ENCODE assay signal across 22 cellular contexts in the genomic region with DNA sequence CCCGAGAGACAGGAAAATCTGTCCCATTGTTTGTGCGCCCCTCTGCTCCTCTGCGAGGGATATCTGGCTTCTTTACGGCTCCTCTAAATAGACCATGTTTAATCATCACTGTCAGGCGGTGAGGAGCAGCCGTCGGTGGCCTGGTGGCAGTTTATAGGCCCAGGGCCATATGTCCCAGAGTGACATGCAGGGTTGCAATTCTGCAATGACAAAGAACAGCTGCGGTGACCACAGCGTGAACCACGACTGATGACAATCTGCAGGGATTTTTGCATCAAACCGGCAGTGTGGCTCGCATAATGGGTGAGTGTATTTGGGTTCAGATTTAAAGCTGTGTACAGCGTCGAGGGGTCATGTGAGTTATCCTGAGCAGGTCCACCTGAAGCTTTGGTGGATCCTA. TPM values are rescaled to one million over a fixed set of nuclear protein-coding genes. Genes with fewer than 3 reads are reported as not detected.
A peak's percentile ranks its signal among the peaks of the same experiment; 100 is the strongest.
DNase-seq lines count a peak whose midpoint lies in the region; ATAC-seq, FAIRE-seq and TF ChIP-seq lines count a peak whose summit lies in the region.
"Had no signal": no experiment of that assay in that cellular context is flagged by ENCODE, and none has a peak within 500 bp of the region (broad histone marks: within the 10 kb centered on the region; RNA-seq: fewer than 3 reads in every experiment).

No MANE protein-coding gene starts in this region.

- no peak for FAIRE-seq in pancreas (lab: Jason Lieb, UNC)
- FAIRE-seq: D721Med had no signal

- no peak; the same call in 2 of the 3 replicates for ATAC-seq in SK-N-SH treated with all-trans-retinoic acid at 6 μM for 48 hours
- no peak for ATAC-seq in pancreas
- ATAC-seq: Panc1 had no signal

- no peak overlapping the region for H3K27ac ChIP-seq in pancreas
- H3K27ac ChIP-seq: dorsolateral prefrontal cortex had no signal

- peaks cover 2% of the 10 kb centered on the region for H3K4me1 Mint-ChIP-seq in glutamatergic neuron (ENCODE audit: low read depth, unreplicated experiment)
- H3K4me1 Mint-ChIP-seq: memory B cell had no signal

- H3K4me3 ChIP-seq in pancreas = no peak overlapping the region
- H3K4me3 ChIP-seq: dorsolateral prefrontal cortex, smooth muscle cell had no signal

- H3K27me3 ChIP-seq in pancreas = no peaks in the 10 kb centered on the region

- H3K36me3 ChIP-seq in pancreas = no peaks in the 10 kb centered on the region

- peak overlapping the region; percentile 92 for H3K27ac Mint-ChIP-seq in glutamatergic neuron (ENCODE audit: unreplicated experiment)
- H3K27ac Mint-ChIP-seq: memory B cell had no signal

- WGBS in pancreas, 2 donors = 60 to 66% methylated on average over 14 of the region's 14 CpGs

- peaks cover 3% of the 10 kb centered on the region for H3K27me3 Mint-ChIP-seq in glutamatergic neuron (ENCODE audit: unreplicated experiment)
- H3K27me3 Mint-ChIP-seq: activated naive CD8-positive, alpha-beta T cell treated with anti-CD3 and anti-CD28 coated beads, Interleukin-2, amount 10 ng/mL, durations not matched to agents 7 days and 5 days; central memory CD8-positive, alpha-beta T cell had no signal

- TF ChIP-seq CTCF in glutamatergic neuron (IDR thresholded peaks at IDR 0.05; ENCODE audit: partially characterized antibody, unreplicated experiment) (no peak), pancreas (IDR thresholded peaks at IDR 0.05) (no peak)

- peak overlapping the region; percentile 45 for H3K4me3 Mint-ChIP-seq in glutamatergic neuron (ENCODE audit: unreplicated experiment)
- H3K4me3 Mint-ChIP-seq: activated naive CD8-positive, alpha-beta T cell treated with anti-CD3 and anti-CD28 coated beads, Interleukin-2, amount 10 ng/mL, durations not matched to agents 7 days and 5 days; central memory CD8-positive, alpha-beta T cell; memory B cell had no signal

- intact Hi-C loops in pancreas (cut with DNase I) = no loop called here

- H3K36me3 Mint-ChIP-seq in glutamatergic neuron (ENCODE audit: unreplicated experiment) = peaks cover 7% of the 10 kb centered on the region
- H3K36me3 Mint-ChIP-seq: memory B cell had no signal

- H3K9me3 ChIP-seq in pancreas = no peaks in the 10 kb centered on the region

- H3K9me3 Mint-ChIP-seq in glutamatergic neuron (ENCODE audit: unreplicated experiment) = peaks cover 6% of the 10 kb centered on the region
- H3K9me3 Mint-ChIP-seq: activated naive CD8-positive, alpha-beta T cell treated with anti-CD3 and anti-CD28 coated beads, Interleukin-2, amount 10 ng/mL, durations not matched to agents 7 days and 5 days; central memory CD8-positive, alpha-beta T cell had no signal

- no peaks in the 10 kb centered on the region for H3K4me1 ChIP-seq in pancreas

- peak; percentile 32 for DNase-seq in stimulated activated CD4-positive, alpha-beta T cell treated with anti-CD3 and anti-CD28 coated beads, Interleukin-15, amount 100 ng/mL, for 24 hours
- no peak for DNase-seq in stimulated activated CD4-positive, alpha-beta T cell treated with anti-CD3 and anti-CD28 coated beads, Interleukin-4, amount 100 ng/mL, for 4 hours
- DNase-seq in glutamatergic neuron (peak; percentile 35), pancreas (no peak), DMS153 (lab: John Stamatoyannopoulos, UW) (no peak), NCI-H2107 treated with DMSO at 0.1 percent for 48 hours (lab: John Stamatoyannopoulos, UW; ENCODE audit: unreplicated experiment) (no peak)
- DNase-seq: activated naive CD8-positive, alpha-beta T cell treated with anti-CD3 and anti-CD28 coated beads, Interleukin-2, amount 10 ng/mL, durations not matched to agents 7 days and 5 days; dorsolateral prefrontal cortex; H7; NCI-H1694 treated with DMSO at 0.1 percent for 48 hours; NCI-H526; nucleus accumbens; SIG-M5; stimulated activated CD4-positive, alpha-beta T cell treated with anti-CD3 and anti-CD28 coated beads, Interleukin-2, amount 100 ng/mL, for 48 hours; stimulated activated naive CD4-positive, alpha-beta T cell treated with Interleukin-2 at 50 U/mL for 16 hours had no signal

TF ChIP-seq in SK-N-SH treated with all-trans-retinoic acid at 6 μM for 48 hours, 23 proteins besides CTCF, POLR2A, EP300 and RAD21:
- TF ChIP-seq ESRRG (CRISPR knock-in tag; IDR thresholded peaks at IDR 0.05) = no peak
- TF ChIP-seq, protein P1, sequence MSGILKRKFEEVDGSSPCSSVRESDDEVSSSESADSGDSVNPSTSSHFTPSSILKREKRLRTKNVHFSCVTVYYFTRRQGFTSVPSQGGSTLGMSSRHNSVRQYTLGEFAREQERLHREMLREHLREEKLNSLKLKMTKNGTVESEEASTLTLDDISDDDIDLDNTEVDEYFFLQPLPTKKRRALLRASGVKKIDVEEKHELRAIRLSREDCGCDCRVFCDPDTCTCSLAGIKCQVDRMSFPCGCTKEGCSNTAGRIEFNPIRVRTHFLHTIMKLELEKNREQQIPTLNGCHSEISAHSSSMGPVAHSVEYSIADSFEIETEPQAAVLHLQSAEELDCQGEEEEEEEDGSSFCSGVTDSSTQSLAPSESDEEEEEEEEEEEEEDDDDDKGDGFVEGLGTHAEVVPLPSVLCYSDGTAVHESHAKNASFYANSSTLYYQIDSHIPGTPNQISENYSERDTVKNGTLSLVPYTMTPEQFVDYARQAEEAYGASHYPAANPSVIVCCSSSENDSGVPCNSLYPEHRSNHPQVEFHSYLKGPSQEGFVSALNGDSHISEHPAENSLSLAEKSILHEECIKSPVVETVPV (CRISPR knock-in tag; IDR thresholded peaks at IDR 0.05) = no peak
- TF ChIP-seq TCF4 (CRISPR knock-in tag; IDR thresholded peaks at IDR 0.05; ENCODE audit: borderline replicate concordance) = peak; percentile 63; the same call in 1 of the 2 replicates

RNA-seq across cellular contexts. Expression of a gene that starts 41.5 kb away (rescaled TPM):
- 0.69 TPM for total RNA-seq in glutamatergic neuron (ENCODE audit: unreplicated experiment)
- under 1 TPM in 4 of 6 donors, not detected in 2; 0.12 to 0.38 (median 0.32) TPM for total RNA-seq in pancreas
- polyA plus RNA-seq in pancreas = under 1 TPM; 0.11 to 0.14 TPM
- total RNA-seq: LHCN-M2 had no signal

Comparison
In these comparisons a context has a peak if more than half of its experiments do, and no peak if none do; other contexts are left out.
1. DNase-seq: peak in stimulated activated CD4-positive, alpha-beta T cell treated with anti-CD3 and anti-CD28 coated beads, Interleukin-15, amount 100 ng/mL, for 24 hours (single experiment) and glutamatergic neuron (single experiment); none in stimulated activated CD4-positive, alpha-beta T cell treated with anti-CD3 and anti-CD28 coated beads, Interleukin-4, amount 100 ng/mL, for 4 hours (0 of 2), pancreas (0 of 6), DMS153 (single experiment) and NCI-H2107 treated with DMSO at 0.1 percent for 48 hours (single experiment).